In the genomic region with DNA sequence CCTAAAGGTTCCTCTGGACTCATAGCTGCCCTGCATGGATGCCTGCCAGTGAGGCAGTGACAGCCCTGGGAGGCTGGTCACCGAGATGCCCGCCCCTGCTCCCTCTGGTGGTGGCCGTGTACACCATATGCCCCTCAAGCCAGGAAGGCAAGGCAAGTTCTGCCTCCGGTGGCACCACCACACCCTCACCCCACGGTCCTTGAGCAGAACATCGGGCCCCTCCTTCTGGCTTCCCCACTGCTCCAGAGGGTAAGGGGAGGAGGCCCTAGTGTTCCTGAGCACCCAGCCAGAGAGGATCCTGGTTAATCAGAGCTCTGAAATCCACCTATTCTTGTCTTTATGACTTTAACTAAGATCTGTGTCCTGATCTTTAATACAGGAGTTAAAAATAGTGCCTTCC, we compare ENCODE assay signal across 8 cellular contexts. TPM values are rescaled to one million over a fixed set of nuclear protein-coding genes. Genes with fewer than 3 reads are reported as not detected.
DNase-seq lines count a peak whose midpoint lies in the region; ATAC-seq and TF ChIP-seq lines count a peak whose summit lies in the region.

No MANE protein-coding gene starts in this region.

- DNase-seq in left cardiac atrium (peak; percentile 88), left ventricle myocardium inferior (no peak), SHP77 treated with DMSO at 0.1 percent for 48 hours (lab: John Stamatoyannopoulos, UW) (peak; percentile 74), MCF 10A (ENCODE audit: unreplicated experiment) (peak; percentile 86), mucosa of gallbladder (ENCODE audit: low spot score) (peak; percentile 60), NCI-H1092 (lab: John Stamatoyannopoulos, UW) (no peak), pons (ENCODE audit: low spot score) (no peak)

- BruUV-seq in MCF 10A (replicated peaks; lab: Mats Ljungman, UMichigan) = no TSS peak

- POLR2A ChIA-PET in MCF 10A (lab: Yijun Ruan, JAX) = interaction anchor here (0.8 to 46.1 kb wide), 11 partner anchors 2 to 360 kb away, joined by 3 to 1272 read pairs (median 61); a partner anchor contains a TSS

- CTCF ChIA-PET in MCF 10A (lab: Yijun Ruan, JAX) = interaction anchor here (0.6 to 11.8 kb wide), 26 partner anchors 10 to 1619 kb away, joined by 3 to 214 read pairs (median 4); a partner anchor contains a TSS

- H3K9me3 Mint-ChIP-seq in MCF 10A (ENCODE audit: unreplicated experiment) = no peaks in the 10 kb centered on the region

- no peaks in the 10 kb centered on the region for H3K27me3 Mint-ChIP-seq in MCF 10A (ENCODE audit: insufficient read depth, unreplicated experiment)

- H3K27ac ChIP-seq in left ventricle myocardium inferior (replicated peaks) = no peak overlapping the region

- H3K27ac Mint-ChIP-seq in MCF 10A (ENCODE audit: low read depth, unreplicated experiment) = peak overlapping the region; percentile 76

- H3K4me3 Mint-ChIP-seq in MCF 10A (ENCODE audit: unreplicated experiment) = peak overlapping the region; percentile 90

- peaks cover 37% of the 10 kb centered on the region for H3K36me3 Mint-ChIP-seq in MCF 10A (ENCODE audit: insufficient read depth, unreplicated experiment)

- ATAC-seq in left cardiac atrium = peak; percentile 51 to 59
- peak; percentile 67 for ATAC-seq in HG02759 (IDR thresholded peaks at IDR 0.05; ENCODE audit: unreplicated experiment)

- TF ChIP-seq CTCF in left ventricle myocardium inferior (IDR thresholded peaks at IDR 0.05; ENCODE audit: borderline replicate concordance) (no peak), MCF 10A (IDR thresholded peaks at IDR 0.05; ENCODE audit: unreplicated experiment) (peak; percentile 90)

- H3K4me1 Mint-ChIP-seq in MCF 10A (ENCODE audit: insufficient read depth, unreplicated experiment) = peaks cover 47% of the 10 kb centered on the region

- H3K4me1 ChIP-seq in left ventricle myocardium inferior = peaks cover 26% of the 10 kb centered on the region

- no peak overlapping the region for H3K4me3 ChIP-seq in left ventricle myocardium inferior

- no peaks in the 10 kb centered on the region for H3K27me3 ChIP-seq in left ventricle myocardium inferior (ENCODE audit: low read depth)

- H3K36me3 ChIP-seq in left ventricle myocardium inferior = peaks cover 44% of the 10 kb centered on the region

- H3K9me3 ChIP-seq in left ventricle myocardium inferior (replicated peaks) = no peaks in the 10 kb centered on the region

- intact Hi-C loops in left cardiac atrium (cut with DNase I) (loop anchor here in 1 of 2 donors (5.0 kb wide), 1 partner anchor 45 kb away; no protein-coding TSS in a partner anchor), left ventricle myocardium inferior (cut with micrococcal nuclease) (no loop called here), MCF 10A (cut with micrococcal nuclease) (loop anchor here (1.0 to 5.0 kb wide), 3 partner anchors 45 to 370 kb away; a partner anchor contains a TSS)

RNA-seq across cellular contexts. Expression of a gene that starts 1.6 kb away (rescaled TPM):
- 1 to 10 TPM; 1.8 to 5.8 TPM for total RNA-seq in left cardiac atrium
- total RNA-seq in left ventricle myocardium inferior = 6.5 TPM
- 264 and 332 TPM in 2 replicates for total RNA-seq in MCF 10A (2022)
- total RNA-seq in mucosa of gallbladder = 56.9 TPM

RNA-seq across cellular contexts. Expression of a gene that starts 4.7 kb away (rescaled TPM):
- 10 to 100 TPM; 48.2 to 64.7 TPM for total RNA-seq in left cardiac atrium
- total RNA-seq in left ventricle myocardium inferior = 38.8 TPM
- total RNA-seq in MCF 10A (2022) = 1,014 and 1,213 TPM in 2 replicates
- 86.7 TPM for total RNA-seq in mucosa of gallbladder

RNA-seq across cellular contexts. Expression of a gene that starts 9.6 kb away (rescaled TPM):
- total RNA-seq in left cardiac atrium (100 to 1,000 TPM; 169 to 197 TPM), left ventricle myocardium inferior (131 TPM), MCF 10A (2022) (210 and 236 TPM in 2 replicates), mucosa of gallbladder (64.7 TPM)

RNA-seq across cellular contexts. Expression of a gene that starts 10.6 kb away (rescaled TPM):
- 1,000 to 10,000 TPM; 1,254 to 1,508 TPM for total RNA-seq in left cardiac atrium
- total RNA-seq in left ventricle myocardium inferior = 2,012 TPM
- 0.74 TPM in 1 of 2 replicates, not detected in the other for total RNA-seq in MCF 10A (2022)
- 3.3 TPM for total RNA-seq in mucosa of gallbladder

RNA-seq across cellular contexts. Expression of a gene that starts 16.2 kb away (rescaled TPM):
- total RNA-seq in left cardiac atrium = 10 to 100 TPM; 60.1 to 61.9 TPM
- 75.5 TPM for total RNA-seq in left ventricle myocardium inferior
- total RNA-seq in MCF 10A (2022) = 147 and 156 TPM in 2 replicates
- total RNA-seq in mucosa of gallbladder = 69.4 TPM

Comparison
In these comparisons a context has a peak if more than half of its experiments do, and no peak if none do; other contexts are left out.
1. DNase-seq: peak in left cardiac atrium (single experiment), SHP77 treated with DMSO at 0.1 percent for 48 hours (single experiment), MCF 10A (single experiment) and mucosa of gallbladder (single experiment); none in left ventricle myocardium inferior (single experiment), NCI-H1092 (single experiment) and pons (single experiment).
2. RNA of a gene that starts 4.7 kb away (total RNA-seq): 1,014 to 1,213 TPM in MCF 10A; 86.7 TPM in mucosa of gallbladder (single experiment), 48.2 to 64.7 TPM in left cardiac atrium and 38.8 TPM in left ventricle myocardium inferior (single experiment); every median in the first group is over 10 times any median in the second.